Comparison of ENCODE assay signal across 8 cellular contexts in genomic region chr12:63151898-63152700, GRCh38. TPM values are rescaled to one million over a fixed set of nuclear protein-coding genes. Genes with fewer than 3 reads are reported as not detected.
DNase-seq lines count a peak whose midpoint lies in the region; ATAC-seq, FAIRE-seq and TF ChIP-seq lines count a peak whose summit lies in the region.

No MANE protein-coding gene starts in this region.

- CTCF ChIA-PET in WTC11 (lab: Charles Lee), result interaction anchor here (0.5 to 3.8 kb wide), 52 partner anchors 9 to 717 kb away, joined by 3 to 31 read pairs (median 4); partner anchors contain the start of gene PPM1H

- TF ChIP-seq CTCF in GM10266 (IDR thresholded peaks at IDR 0.05; ENCODE audit: control insufficient read depth, insufficient read depth, low read depth, missing control alignments) (peak; percentile 69), WTC11 (IDR thresholded peaks at IDR 0.05) (peak; percentile 88), ovary (IDR thresholded peaks at IDR 0.05) (peak in 1 of 3 donors; percentile 20)

- WGBS in ovary, 3 donors, result 4 to 6% (median 6%) methylated on average over 24 of the region's 24 CpGs

- peaks cover 54% of the 10 kb centered on the region for H3K27me3 Mint-ChIP-seq in WTC11 (ENCODE audit: low read depth)

- H3K27ac ChIP-seq in ovary, result no peak overlapping the region

- peaks cover 18% of the 10 kb centered on the region for H3K9me3 Mint-ChIP-seq in WTC11

- TF ChIP-seq POLR2A in ovary (IDR thresholded peaks at IDR 0.05), result no peak

- H3K9me3 ChIP-seq in ovary, result no peaks in the 10 kb centered on the region

- peaks cover 3% of the 10 kb centered on the region for H3K4me1 ChIP-seq in ovary (ENCODE audit: insufficient read depth)

- H3K27me3 ChIP-seq in ovary, result no peaks in the 10 kb centered on the region

- H3K4me1 Mint-ChIP-seq in WTC11, result peaks cover 19% of the 10 kb centered on the region

- intact Hi-C loops in Right ventricle myocardium inferior (cut with DNase I) (no loop called here), ovary (cut with DNase I) (no loop called here)

- ATAC-seq in HG02763 (IDR thresholded peaks at IDR 0.05; ENCODE audit: unreplicated experiment) (peak; percentile 71), WTC11 (peak; percentile 78), Right ventricle myocardium inferior (peak; percentile 73)

- peak overlapping the region; percentile 47 for H3K4me3 ChIP-seq in ovary

- no peak overlapping the region for H3K27ac Mint-ChIP-seq in WTC11

- no peaks in the 10 kb centered on the region for H3K36me3 ChIP-seq in ovary

- peak overlapping the region; percentile 82 for H3K4me3 Mint-ChIP-seq in WTC11

- H3K36me3 Mint-ChIP-seq in WTC11, result peaks cover 14% of the 10 kb centered on the region

- DNase-seq in GM10266 (ENCODE audit: extremely low spot score) (peak; percentile 48), NCI-H2029 (lab: John Stamatoyannopoulos, UW) (peak; percentile 54), WTC11 (ENCODE audit: low spot score) (peak; percentile 72), Right ventricle myocardium inferior (ENCODE audit: missing footprints) (peak; percentile 55), ovary (peak in 2 of 5 donors; percentile 13 to 37), cortex of kidney (lab: John Stamatoyannopoulos, UW) (no peak)

- POLR2A ChIA-PET in WTC11 (lab: Charles Lee), result no interaction called here

- peak; percentile 84 for FAIRE-seq in A204.1 (lab: Jason Lieb, UNC)

- TF ChIP-seq EP300 in ovary (IDR thresholded peaks at IDR 0.05), result no peak

TF ChIP-seq in WTC11, 78 proteins besides CTCF, POLR2A, EP300 and RAD21 (continues in another document):
- TF ChIP-seq FOXJ3 (CRISPR knock-in tag; IDR thresholded peaks at IDR 0.05; ENCODE audit: borderline replicate concordance) (no peak), STAT6 (CRISPR knock-in tag; conservative IDR thresholded peaks at IDR 0.05; ENCODE audit: low read depth) (no peak), ATF3 (CRISPR knock-in tag; conservative IDR thresholded peaks at IDR 0.05) (no peak), CDX4 (CRISPR knock-in tag; IDR thresholded peaks at IDR 0.05; ENCODE audit: borderline replicate concordance) (no peak), SMAD3 (CRISPR knock-in tag; IDR thresholded peaks at IDR 0.05; ENCODE audit: borderline replicate concordance) (no peak), ARID4B (CRISPR knock-in tag; IDR thresholded peaks at IDR 0.05; ENCODE audit: borderline replicate concordance) (no peak), OVOL2 (CRISPR knock-in tag; IDR thresholded peaks at IDR 0.05; ENCODE audit: borderline replicate concordance) (no peak), NFYB (CRISPR knock-in tag; conservative IDR thresholded peaks at IDR 0.05; ENCODE audit: low read depth) (no peak), SMAD4 (CRISPR knock-in tag; IDR thresholded peaks at IDR 0.05) (no peak), MXD4 (CRISPR knock-in tag; IDR thresholded peaks at IDR 0.05; ENCODE audit: borderline replicate concordance) (no peak), ZNF317 (CRISPR knock-in tag; IDR thresholded peaks at IDR 0.05; ENCODE audit: borderline replicate concordance, low read depth) (no peak), MYBL2 (CRISPR knock-in tag; IDR thresholded peaks at IDR 0.05) (no peak), ZNF425 (CRISPR knock-in tag; conservative IDR thresholded peaks at IDR 0.05) (no peak), RORB (CRISPR knock-in tag; IDR thresholded peaks at IDR 0.05) (no peak), ZBTB43 (CRISPR knock-in tag; IDR thresholded peaks at IDR 0.05) (no peak)

RNA-seq across cellular contexts. Expression of gene AVPR1A, which starts 1.1 kb away (rescaled TPM):
- total RNA-seq in WTC11 (2021) (0.09 to 0.24 TPM (median 0.11 TPM) in 3 replicates), Right ventricle myocardium inferior (2.1 TPM), ovary (1 to 10 TPM in 5 of 7 donors, under 1 TPM in 2; 0.40 to 7.7 (median 1.3) TPM)
- polyA plus RNA-seq in ovary, result 1 to 10 TPM in 1 of 2 donors, under 1 TPM in 1; 0.94 to 4.3 TPM
